23 cellular contexts compared by ENCODE assay signal in genomic region chr4:159297088-159297487, GRCh38.
DNase-seq lines count a peak whose midpoint lies in the region; ATAC-seq, FAIRE-seq and TF ChIP-seq lines count a peak whose summit lies in the region.
"Had no signal": no experiment of that assay in that cellular context is flagged by ENCODE, and none has a peak within 500 bp of the region (broad histone marks: within the 10 kb centered on the region; RNA-seq: fewer than 3 reads in every experiment).

No MANE protein-coding gene starts in this region.

- ATAC-seq in HG03135 (IDR thresholded peaks at IDR 0.05; ENCODE audit: unreplicated experiment), result no peak
- ATAC-seq: activated CD4-positive, CD25-positive, alpha-beta regulatory T cell treated with anti-CD3 and anti-CD28 coated beads, Interleukin-2, amount 50 U/mL, for 24 hours; mucosa of descending colon had no signal

- H3K4me3 Mint-ChIP-seq in astrocyte (ENCODE audit: unreplicated experiment), result peak overlapping the region; percentile 47
- H3K4me3 Mint-ChIP-seq in CD4-positive, alpha-beta memory T cell, result no peak overlapping the region

- DNase-seq in BE2C (no peak), H7 (peak; percentile 15), astrocyte (ENCODE audit: low read depth) (no peak), foreskin melanocyte (peak; percentile 28), tibial artery (no peak)
- DNase-seq in CD4-positive, alpha-beta memory T cell, result no peak
- DNase-seq in activated CD8-positive, alpha-beta memory T cell treated with anti-CD3 and anti-CD28 coated beads, Interleukin-2, amount 50 U/mL, for 48 hours, result no peak
- DNase-seq: activated effector memory CD4-positive, alpha-beta T cell treated with anti-CD3 and anti-CD28 coated beads, Interleukin-2, amount 50 U/mL, for 16 hours; Caco-2; colonic mucosa; GF-D8; head of caudate nucleus; mucosa of descending colon; NCI-H1436 treated with DMSO at 0.1 percent for 48 hours; NCI-H345; SHP77; sigmoid colon; stimulated activated CD4-positive, alpha-beta T cell treated with anti-CD3 and anti-CD28 coated beads, Interleukin-4, amount 100 ng/mL, for 24 hours had no signal

- H3K4me2 ChIP-seq in astrocyte (ENCODE audit: low read length), result peak overlapping the region; percentile 7

- no peaks in the 10 kb centered on the region for H4K20me1 ChIP-seq in astrocyte (ENCODE audit: insufficient read depth, low read length)

- intact Hi-C loops in CD4-positive, alpha-beta memory T cell (cut with micrococcal nuclease), result no loop called here
- intact Hi-C loops in tibial artery (cut with DNase I; ENCODE audit: low total_unique reads), result no loop called here

- H3K9ac ChIP-seq in astrocyte (ENCODE audit: low read length), result no peak overlapping the region

- peak overlapping the region; percentile 1 for H3K27ac ChIP-seq in astrocyte (ENCODE audit: low read depth, low read length)
- H3K27ac ChIP-seq in CD4-positive, alpha-beta memory T cell (ENCODE audit: low read depth, low read length), result no peak overlapping the region
- H3K27ac ChIP-seq in tibial artery, result no peak overlapping the region
- H3K27ac ChIP-seq: colonic mucosa, neutrophil, sigmoid colon had no signal

- 0 out of 2 replicates have a peak, but pooled peaks cover 2% of the 10 kb centered on the region for H3K36me3 ChIP-seq in BE2C
- no peaks in the 10 kb centered on the region for H3K36me3 ChIP-seq in H7 (replicated peaks; ENCODE audit: control insufficient read depth, insufficient read depth, low read length)
- H3K36me3 ChIP-seq in astrocyte (ENCODE audit: insufficient read depth, low read length), result no peaks in the 10 kb centered on the region
- no peaks in the 10 kb centered on the region for H3K36me3 ChIP-seq in CD4-positive, alpha-beta memory T cell (ENCODE audit: insufficient read depth, low read length)
- H3K36me3 ChIP-seq in tibial artery, result no peaks in the 10 kb centered on the region
- H3K36me3 ChIP-seq: colonic mucosa, neutrophil, sigmoid colon had no signal

- peak; percentile 22; the same call in 1 of the 2 replicates for TF ChIP-seq CTCF in BE2C (IDR thresholded peaks at IDR 0.05; ENCODE audit: low read depth, low read length)
- no peak for TF ChIP-seq CTCF in astrocyte (IDR thresholded peaks at IDR 0.05; ENCODE audit: insufficient read depth, low read depth, low read length)
- TF ChIP-seq CTCF in tibial artery (IDR thresholded peaks at IDR 0.05), result no peak

- POLR2A ChIA-PET in CD4-positive, alpha-beta memory T cell (lab: Charles Lee; ENCODE audit: partially characterized antibody), result no interaction called here

- no peak overlapping the region for H2AFZ ChIP-seq in astrocyte (ENCODE audit: low read depth, low read length)

- no peaks in the 10 kb centered on the region for H3K9me3 Mint-ChIP-seq in astrocyte (ENCODE audit: unreplicated experiment)
- H3K9me3 Mint-ChIP-seq in CD4-positive, alpha-beta memory T cell, result no peaks in the 10 kb centered on the region

- H3K4me1 ChIP-seq in BE2C (peaks cover 10% of the 10 kb centered on the region), astrocyte (ENCODE audit: insufficient read depth, low read length) (peaks cover 27% of the 10 kb centered on the region), tibial artery (peaks cover 0 to 40% (median 12%) of the 10 kb centered on the region in 4 donors)
- no peaks in the 10 kb centered on the region for H3K4me1 ChIP-seq in CD4-positive, alpha-beta memory T cell (ENCODE audit: insufficient read depth, low read length)
- H3K4me1 ChIP-seq: colonic mucosa had no signal

- H3K9me3 ChIP-seq in BE2C (no peaks in the 10 kb centered on the region), astrocyte (ENCODE audit: insufficient read depth, low read depth, low read length) (no peaks in the 10 kb centered on the region), tibial artery (no peaks in the 10 kb centered on the region)
- no peaks in the 10 kb centered on the region for H3K9me3 ChIP-seq in CD4-positive, alpha-beta memory T cell (ENCODE audit: control insufficient read depth in 1 of 2, low read length in 2 of 2)
- H3K9me3 ChIP-seq: Caco-2, colonic mucosa, mucosa of descending colon, neutrophil, sigmoid colon had no signal

- H3K27me3 Mint-ChIP-seq in astrocyte (ENCODE audit: low read depth, unreplicated experiment), result no peaks in the 10 kb centered on the region
- H3K27me3 Mint-ChIP-seq in CD4-positive, alpha-beta memory T cell, result no peaks in the 10 kb centered on the region

- peak overlapping the region; percentile 78 for H3K27ac Mint-ChIP-seq in astrocyte (ENCODE audit: unreplicated experiment)
- no peak overlapping the region for H3K27ac Mint-ChIP-seq in CD4-positive, alpha-beta memory T cell

- FAIRE-seq in astrocyte (lab: Jason Lieb, UNC), result no peak
- FAIRE-seq: endothelial cell of umbilical vein, islet of Langerhans had no signal

- CTCF ChIA-PET in CD4-positive, alpha-beta memory T cell (lab: Charles Lee; ENCODE audit: partially characterized antibody), result no interaction called here

- H3K79me2 ChIP-seq in astrocyte (ENCODE audit: insufficient read depth, low read length), result peaks cover 20% of the 10 kb centered on the region

- H3K4me1 Mint-ChIP-seq in astrocyte (ENCODE audit: low read depth, unreplicated experiment), result peaks cover 31% of the 10 kb centered on the region
- peaks cover 0 to 6% (median 2%) of the 10 kb centered on the region in 4 donors for H3K4me1 Mint-ChIP-seq in CD4-positive, alpha-beta memory T cell

- H3K27me3 ChIP-seq in BE2C, result no peaks in the 10 kb centered on the region
- H3K27me3 ChIP-seq in H7 (ENCODE audit: control insufficient read depth, insufficient read depth, low read length), result no peaks in the 10 kb centered on the region
- no peaks in the 10 kb centered on the region for H3K27me3 ChIP-seq in astrocyte (ENCODE audit: insufficient read depth, low read length)
- no peaks in the 10 kb centered on the region for H3K27me3 ChIP-seq in CD4-positive, alpha-beta memory T cell (ENCODE audit: insufficient read depth, low read length)
- no peaks in the 10 kb centered on the region for H3K27me3 ChIP-seq in tibial artery
- H3K27me3 ChIP-seq: colonic mucosa, neutrophil, sigmoid colon had no signal

- peaks cover 2% of the 10 kb centered on the region for H3K36me3 Mint-ChIP-seq in astrocyte (ENCODE audit: low read depth, unreplicated experiment)
- peaks cover 0 to under 1% of the 10 kb centered on the region in 2 donors for H3K36me3 Mint-ChIP-seq in CD4-positive, alpha-beta memory T cell

- H3K4me3 ChIP-seq in BE2C (ENCODE audit: low read depth, low read length) (no peak overlapping the region), H7 (ENCODE audit: insufficient read depth, low read depth, low read length) (no peak overlapping the region), astrocyte (ENCODE audit: insufficient read depth, low read depth, low read length) (no peak overlapping the region), tibial artery (no peak overlapping the region)
- H3K4me3 ChIP-seq in CD4-positive, alpha-beta memory T cell (ENCODE audit: low read length in 2 of 2), result no peak overlapping the region
- H3K4me3 ChIP-seq: colonic mucosa, mucosa of descending colon, sigmoid colon had no signal

Comparison
In these comparisons a context has a peak if more than half of its experiments do, and no peak if none do; other contexts are left out.
1. DNase-seq: peak in H7 (single experiment) and foreskin melanocyte (single experiment); none in BE2C (single experiment), astrocyte (single experiment), CD4-positive, alpha-beta memory T cell (0 of 5), activated CD8-positive, alpha-beta memory T cell treated with anti-CD3 and anti-CD28 coated beads, Interleukin-2, amount 50 U/mL, for 48 hours (single experiment) and tibial artery (0 of 2).